ENCODE assay signal across 17 cellular contexts in the genomic region with DNA sequence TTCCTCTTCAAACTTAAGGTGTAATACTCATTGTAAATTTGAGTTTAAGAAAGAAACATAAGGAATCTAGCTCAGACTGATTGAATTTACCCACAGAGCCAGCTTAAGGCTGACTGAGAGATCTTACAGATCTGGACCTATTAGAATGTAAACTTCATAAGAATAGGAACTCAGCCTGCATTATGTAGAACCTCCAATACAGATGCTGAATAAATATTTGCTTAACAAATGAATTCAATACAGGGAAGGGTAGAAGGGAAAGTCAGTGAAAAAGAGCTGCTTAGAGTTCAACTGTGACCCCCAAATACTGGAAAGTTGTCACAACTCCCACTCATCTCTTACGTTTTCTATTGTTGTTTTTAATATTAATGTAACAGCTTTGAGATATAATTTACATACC. TPM values are rescaled to one million over a fixed set of nuclear protein-coding genes. Genes with fewer than 3 reads are reported as not detected.
A peak's percentile ranks its signal among the peaks of the same experiment; 100 is the strongest.
DNase-seq lines count a peak whose midpoint lies in the region; ATAC-seq, FAIRE-seq and TF ChIP-seq lines count a peak whose summit lies in the region.
"Had no signal": no experiment of that assay in that cellular context is flagged by ENCODE, and none has a peak within 500 bp of the region (broad histone marks: within the 10 kb centered on the region; RNA-seq: fewer than 3 reads in every experiment).

No MANE protein-coding gene starts in this region.

- no peak overlapping the region for H3T11ph ChIP-seq in H9 (ENCODE audit: low read length)

- H3K4me3 Mint-ChIP-seq in CD4-positive, CD25-positive, alpha-beta regulatory T cell: peak overlapping the region in 1 of 4 donors; percentile 29
- no peak overlapping the region for H3K4me3 Mint-ChIP-seq in H9
- no peak overlapping the region for H3K4me3 Mint-ChIP-seq in astrocyte (ENCODE audit: unreplicated experiment)
- no peak overlapping the region for H3K4me3 Mint-ChIP-seq in activated CD4-positive, alpha-beta T cell treated with anti-CD3 and anti-CD28 coated beads for 36 hours
- H3K4me3 Mint-ChIP-seq: HFFc6 had no signal

- peaks cover 28% of the 10 kb centered on the region; the same call in 1 of the 2 replicates for H3K79me2 ChIP-seq in H9 (ENCODE audit: insufficient read depth, low read length)
- peaks cover 100% of the 10 kb centered on the region for H3K79me2 ChIP-seq in astrocyte (ENCODE audit: insufficient read depth, low read length)

- no peaks in the 10 kb centered on the region for H4K20me1 ChIP-seq in H9 (ENCODE audit: control insufficient read depth, insufficient read depth, insufficient read length)
- H4K20me1 ChIP-seq in astrocyte (ENCODE audit: insufficient read depth, low read length): peaks cover 96% of the 10 kb centered on the region

- TF ChIP-seq CTCF in H9 (conservative IDR thresholded peaks at IDR 0.05): no peak
- TF ChIP-seq CTCF in astrocyte (IDR thresholded peaks at IDR 0.05; ENCODE audit: insufficient read depth, low read depth, low read length): no peak

- H3K27me3 ChIP-seq in CD4-positive, CD25-positive, alpha-beta regulatory T cell (ENCODE audit: control insufficient read depth, insufficient read depth, low read length): no peaks in the 10 kb centered on the region
- H3K27me3 ChIP-seq in H9 (ENCODE audit: insufficient read depth, low read length) (no peaks in the 10 kb centered on the region), astrocyte (ENCODE audit: insufficient read depth, low read length) (no peaks in the 10 kb centered on the region)
- H3K27me3 ChIP-seq: BLaER1 treated with 17β-estradiol and CSF1 and Interleukin-3, amounts not matched to agents 10 nM and 100 nM had no signal

- no peak overlapping the region for H2BK12ac ChIP-seq in H9 (ENCODE audit: insufficient read length, low read depth, low read length)

- no peak overlapping the region for H3K27ac Mint-ChIP-seq in CD4-positive, CD25-positive, alpha-beta regulatory T cell
- H3K27ac Mint-ChIP-seq in H9 (peak overlapping the region in 2 of 3 experiments; percentile 16 to 80; a peak in 2 of 7 replicates), astrocyte (ENCODE audit: unreplicated experiment) (no peak overlapping the region)
- H3K27ac Mint-ChIP-seq in activated CD4-positive, alpha-beta T cell treated with anti-CD3 and anti-CD28 coated beads for 36 hours: no peak overlapping the region
- H3K27ac Mint-ChIP-seq: HFFc6, IgD-negative memory B cell had no signal

- no peak overlapping the region for H4K8ac ChIP-seq in H9 (replicated peaks; ENCODE audit: insufficient read length, low read depth, low read length)

- peaks cover 25% of the 10 kb centered on the region for H3K36me3 Mint-ChIP-seq in CD4-positive, CD25-positive, alpha-beta regulatory T cell
- H3K36me3 Mint-ChIP-seq in H9 (ENCODE audit: insufficient read depth in 1 of 3, low read depth in 3 of 3): peaks cover 26 to 44% (median 44%) of the 10 kb centered on the region in 3 experiments
- peaks cover 7% of the 10 kb centered on the region for H3K36me3 Mint-ChIP-seq in astrocyte (ENCODE audit: low read depth, unreplicated experiment)
- peaks cover 38% of the 10 kb centered on the region for H3K36me3 Mint-ChIP-seq in activated CD4-positive, alpha-beta T cell treated with anti-CD3 and anti-CD28 coated beads for 36 hours (ENCODE audit: low read depth)

- H3K4me2 ChIP-seq in H9 (ENCODE audit: insufficient read depth, insufficient read length, low read length) (no peak overlapping the region), astrocyte (ENCODE audit: low read length) (no peak overlapping the region)
- H3K4me2 ChIP-seq: BLaER1 treated with 17β-estradiol and CSF1 and Interleukin-3, amounts not matched to agents 10 nM and 100 nM had no signal

- H2BK5ac ChIP-seq in H9 (ENCODE audit: insufficient read length, low read length): no peak overlapping the region

- intact Hi-C loops in activated CD4-positive, alpha-beta T cell treated with anti-CD3 and anti-CD28 coated beads for 36 hours (cut with DNase I, micrococcal nuclease): no loop called here

- H3K4me1 ChIP-seq in CD4-positive, CD25-positive, alpha-beta regulatory T cell (ENCODE audit: control insufficient read depth, insufficient read depth, low read length, poor library complexity, severe bottlenecking): peaks cover 16% of the 10 kb centered on the region
- H3K4me1 ChIP-seq in H9 (ENCODE audit: insufficient read depth, low read length) (peaks cover 11% of the 10 kb centered on the region; the same call in 1 of the 2 replicates), astrocyte (ENCODE audit: insufficient read depth, low read length) (no peaks in the 10 kb centered on the region)

- TF ChIP-seq POLR2A in GM12892 (IDR thresholded peaks at IDR 0.05; ENCODE audit: low read depth, low read length): no peak

- peaks cover 0 to 7% (median 3%) of the 10 kb centered on the region in 7 donors for H3K9me3 Mint-ChIP-seq in CD4-positive, CD25-positive, alpha-beta regulatory T cell
- H3K9me3 Mint-ChIP-seq in H9: peaks cover 28 to 30% of the 10 kb centered on the region in 2 experiments
- H3K9me3 Mint-ChIP-seq in astrocyte (ENCODE audit: unreplicated experiment): peaks cover 1% of the 10 kb centered on the region
- peaks cover 11% of the 10 kb centered on the region for H3K9me3 Mint-ChIP-seq in activated CD4-positive, alpha-beta T cell treated with anti-CD3 and anti-CD28 coated beads for 36 hours (ENCODE audit: low read depth)
- H3K9me3 Mint-ChIP-seq: IgD-negative memory B cell had no signal

- no peak overlapping the region for H3K14ac ChIP-seq in H9 (ENCODE audit: insufficient read depth, low read length)

- H4K5ac ChIP-seq in H9 (ENCODE audit: insufficient read length, low read depth, low read length): no peak overlapping the region

- no peak overlapping the region for H2AK5ac ChIP-seq in H9 (ENCODE audit: insufficient read length, low read length)

- peak overlapping the region; percentile 4 for H3K4me3 ChIP-seq in CD4-positive, CD25-positive, alpha-beta regulatory T cell (ENCODE audit: low read depth, low read length)
- no peak overlapping the region for H3K4me3 ChIP-seq in astrocyte (ENCODE audit: insufficient read depth, low read depth, low read length)
- H3K4me3 ChIP-seq: BLaER1 treated with 17β-estradiol and CSF1 and Interleukin-3, amounts not matched to agents 10 nM and 100 nM had no signal

- no peaks in the 10 kb centered on the region for H3K36me3 ChIP-seq in CD4-positive, CD25-positive, alpha-beta regulatory T cell (ENCODE audit: control insufficient read depth, insufficient read depth, low read length)
- H3K36me3 ChIP-seq in astrocyte (ENCODE audit: insufficient read depth, low read length): peaks cover 9% of the 10 kb centered on the region

- no peaks in the 10 kb centered on the region for H3K23me2 ChIP-seq in H9 (ENCODE audit: insufficient read length, low read depth, low read length, poor library complexity, severe bottlenecking)

- H3K9ac ChIP-seq in H9 (ENCODE audit: extremely low read depth, insufficient read length, low read length) (no peak overlapping the region), astrocyte (ENCODE audit: low read length) (no peak overlapping the region)
- H3K9ac ChIP-seq: BLaER1 treated with 17β-estradiol and CSF1 and Interleukin-3, amounts not matched to agents 10 nM and 100 nM had no signal

- no peak overlapping the region for H4K91ac ChIP-seq in H9 (ENCODE audit: insufficient read length, low read depth, low read length)

- H3K27me3 Mint-ChIP-seq in CD4-positive, CD25-positive, alpha-beta regulatory T cell: no peaks in the 10 kb centered on the region
- H3K27me3 Mint-ChIP-seq in H9 (ENCODE audit: low read depth) (no peaks in the 10 kb centered on the region), astrocyte (ENCODE audit: low read depth, unreplicated experiment) (no peaks in the 10 kb centered on the region)
- no peaks in the 10 kb centered on the region for H3K27me3 Mint-ChIP-seq in activated CD4-positive, alpha-beta T cell treated with anti-CD3 and anti-CD28 coated beads for 36 hours
- H3K27me3 Mint-ChIP-seq: CD4-positive, alpha-beta memory T cell; IgD-negative memory B cell had no signal

- no peak overlapping the region for H3K23ac ChIP-seq in H9 (ENCODE audit: insufficient read length, low read depth, low read length)

- no peak overlapping the region for H3K56ac ChIP-seq in H9 (ENCODE audit: insufficient read length, low read depth, low read length)

- H3K27ac ChIP-seq in CD4-positive, CD25-positive, alpha-beta regulatory T cell (ENCODE audit: insufficient read depth, low read length, poor library complexity, severe bottlenecking): peak overlapping the region; percentile 6
- H3K27ac ChIP-seq in H9 (ENCODE audit: insufficient read length, low read depth, low read length) (no peak overlapping the region), astrocyte (ENCODE audit: low read depth, low read length) (no peak overlapping the region)
- H3K27ac ChIP-seq: BLaER1 treated with 17β-estradiol and CSF1 and Interleukin-3, amounts not matched to agents 10 nM and 100 nM had no signal

- H2AFZ ChIP-seq in H9 (ENCODE audit: low read length): no peak overlapping the region
- no peak overlapping the region for H2AFZ ChIP-seq in astrocyte (ENCODE audit: low read depth, low read length)

- WGBS in H9 (ENCODE audit: extremely low coverage, insufficient read length, low lambda C conversion rate): no CpG with 5 or more reads among the region's 1 CpG

- no peak overlapping the region for H3K18ac ChIP-seq in H9 (ENCODE audit: insufficient read length, low read depth, low read length)

- no peak overlapping the region for H3K4ac ChIP-seq in H9 (ENCODE audit: low read depth, low read length)

- no peak overlapping the region for H2BK15ac ChIP-seq in H9 (ENCODE audit: low read depth, low read length)

- H3K9me3 ChIP-seq in CD4-positive, CD25-positive, alpha-beta regulatory T cell (ENCODE audit: control insufficient read depth in 2 of 2, low read length in 2 of 2): no peaks in the 10 kb centered on the region
- H3K9me3 ChIP-seq in H9 (ENCODE audit: control insufficient read depth, low read depth, low read length) (no peaks in the 10 kb centered on the region), astrocyte (ENCODE audit: insufficient read depth, low read depth, low read length) (no peaks in the 10 kb centered on the region)

- peaks cover 56 to 76% (median 61%) of the 10 kb centered on the region in 4 donors for H3K4me1 Mint-ChIP-seq in CD4-positive, CD25-positive, alpha-beta regulatory T cell
- peaks cover 28 to 29% of the 10 kb centered on the region in 2 experiments for H3K4me1 Mint-ChIP-seq in H9
- peaks cover 7% of the 10 kb centered on the region for H3K4me1 Mint-ChIP-seq in astrocyte (ENCODE audit: low read depth, unreplicated experiment)
- peaks cover 47% of the 10 kb centered on the region for H3K4me1 Mint-ChIP-seq in activated CD4-positive, alpha-beta T cell treated with anti-CD3 and anti-CD28 coated beads for 36 hours

- H2BK120ac ChIP-seq in H9 (ENCODE audit: low read depth, low read length, poor library complexity, severe bottlenecking): no peak overlapping the region

- no peak for DNase-seq in CD4-positive, CD25-positive, alpha-beta regulatory T cell
- DNase-seq in H9 (no peak), NCI-H526 treated with DMSO at 0.1 percent for 48 hours (lab: John Stamatoyannopoulos, UW) (peak; percentile 54), astrocyte (ENCODE audit: low read depth) (no peak), GM12892 (ENCODE audit: insufficient read length) (no peak), NCI-H446 treated with DMSO at 0.1 percent for 48 hours (lab: John Stamatoyannopoulos, UW) (no peak), NCI-H2107 (lab: John Stamatoyannopoulos, UW) (no peak)
- no peak for DNase-seq in activated CD4-positive, alpha-beta T cell treated with anti-CD3 and anti-CD28 coated beads for 36 hours
- DNase-seq: ACHN; CD4-positive, alpha-beta memory T cell; DND-41; GDM1; HCEC 1CT; HFFc6; KG1 had no signal

- CTCF ChIA-PET in activated CD4-positive, alpha-beta T cell treated with anti-CD3 and anti-CD28 coated beads for 36 hours (lab: Charles Lee): interaction anchor here (0.5 to 0.9 kb wide), 3 partner anchors 10 to 95 kb away, joined by 3 to 4 read pairs (median 3); no protein-coding TSS in a partner anchor

- H2BK20ac ChIP-seq in H9 (ENCODE audit: low read depth, low read length, poor library complexity, severe bottlenecking): no peak overlapping the region

- H3K79me1 ChIP-seq in H9 (ENCODE audit: insufficient read depth, low read depth, low read length, poor library complexity, severe bottlenecking): peaks cover 5% of the 10 kb centered on the region

- POLR2A ChIA-PET in activated CD4-positive, alpha-beta T cell treated with anti-CD3 and anti-CD28 coated beads for 36 hours (lab: Charles Lee): no interaction called here

- peak; percentile 20 for FAIRE-seq in astrocyte (lab: Jason Lieb, UNC)
- no peak for FAIRE-seq in GM12892 (lab: Jason Lieb, UNC)

- no peak for ATAC-seq in CD4-positive, CD25-positive, alpha-beta regulatory T cell (ENCODE audit: low read depth in 2 of 2)
- no peak for ATAC-seq in activated CD4-positive, alpha-beta T cell treated with anti-CD3 and anti-CD28 coated beads for 36 hours

RNA-seq across cellular contexts. Expression of a gene that starts 11.5 kb away (rescaled TPM):
- 55.2 TPM for total RNA-seq in CD4-positive, CD25-positive, alpha-beta regulatory T cell
- polyA plus RNA-seq in CD4-positive, CD25-positive, alpha-beta regulatory T cell: 1 to 10 TPM; 6.9 to 9.5 (median 8.2) TPM
- total RNA-seq in H9 (2021) (76.7 and 81.0 TPM in 2 replicates), astrocyte (80.8 and 105 TPM in 2 replicates)
- polyA plus RNA-seq in GM12892 (2012; ENCODE audit: missing spikeins): 18.7 TPM
- 10 to 100 TPM; 57.0 to 68.5 TPM for total RNA-seq in activated CD4-positive, alpha-beta T cell treated with anti-CD3 and anti-CD28 coated beads for 36 hours

Comparison
In these comparisons a context has a peak if more than half of its experiments do, and no peak if none do; other contexts are left out.
1. H3K27ac Mint-ChIP-seq: peak in H9 (2 of 3); none in CD4-positive, CD25-positive, alpha-beta regulatory T cell (0 of 3), astrocyte (single experiment) and activated CD4-positive, alpha-beta T cell treated with anti-CD3 and anti-CD28 coated beads for 36 hours (single experiment).